ENCODE assay signal across 9 cellular contexts in the genomic region with DNA sequence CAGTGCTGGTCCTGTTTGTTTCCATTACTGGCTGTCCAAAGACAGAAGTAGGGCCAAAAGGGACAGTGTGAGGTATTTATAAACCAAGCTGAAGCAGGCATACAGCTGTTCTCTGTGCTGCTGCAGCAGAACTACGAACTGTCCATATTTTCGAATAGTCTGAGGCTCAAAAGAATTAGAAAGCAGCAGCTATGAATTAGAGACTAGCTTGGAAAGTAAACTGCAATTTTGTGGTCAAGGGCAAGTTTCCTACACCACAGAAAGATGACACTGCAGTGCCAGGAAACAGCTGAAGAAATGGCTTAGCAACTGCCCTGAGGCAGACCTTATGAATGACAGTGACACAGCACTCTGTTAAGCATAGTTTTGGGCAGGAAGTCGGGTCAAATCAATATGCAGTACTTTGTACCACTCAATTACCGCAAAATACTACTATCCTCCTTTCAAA.
A peak's percentile ranks its signal among the peaks of the same experiment; 100 is the strongest.
DNase-seq lines count a peak whose midpoint lies in the region; ATAC-seq and TF ChIP-seq lines count a peak whose summit lies in the region.
"Had no signal": no experiment of that assay in that cellular context is flagged by ENCODE, and none has a peak within 500 bp of the region (broad histone marks: within the 10 kb centered on the region; RNA-seq: fewer than 3 reads in every experiment).

No MANE protein-coding gene starts in this region.

- intact Hi-C loops in PC-3 (cut with micrococcal nuclease) (loop anchor here (1.0 to 2.0 kb wide), 2 partner anchors 64 to 123 kb away; no protein-coding TSS in a partner anchor), body of pancreas (cut with DNase I) (no loop called here), aorta (cut with DNase I) (no loop called here)

- H3K9me3 ChIP-seq in PC-3 (ENCODE audit: low read length) (no peaks in the 10 kb centered on the region), body of pancreas (no peaks in the 10 kb centered on the region), aorta (ENCODE audit: control insufficient read depth, low read length) (no peaks in the 10 kb centered on the region)
- no peaks in the 10 kb centered on the region for H3K9me3 ChIP-seq in effector memory CD4-positive, alpha-beta T cell (ENCODE audit: control insufficient read depth, low read length)

- H3K79me2 ChIP-seq in PC-3 (ENCODE audit: low read length), result peaks cover 31% of the 10 kb centered on the region

- peaks cover 36% of the 10 kb centered on the region for H3K4me1 Mint-ChIP-seq in memory B cell

- peak overlapping the region; percentile 50 for H3K4me3 ChIP-seq in PC-3 (ENCODE audit: low read length)
- no peak overlapping the region for H3K4me3 ChIP-seq in body of pancreas
- no peak overlapping the region for H3K4me3 ChIP-seq in aorta (ENCODE audit: low read length in 2 of 2)
- H3K4me3 ChIP-seq in effector memory CD4-positive, alpha-beta T cell (ENCODE audit: insufficient read depth, low read depth, low read length, poor library complexity, severe bottlenecking), result no peak overlapping the region
- H3K4me3 ChIP-seq: skin epidermis had no signal

- H3K9me2 ChIP-seq in PC-3 (replicated peaks; ENCODE audit: low read length), result no peaks in the 10 kb centered on the region

- peaks cover 27% of the 10 kb centered on the region for H3K36me3 Mint-ChIP-seq in memory B cell

- H3K4me3 Mint-ChIP-seq in memory B cell, result peak overlapping the region; percentile 35

- H3K9me3 Mint-ChIP-seq in memory B cell, result no peaks in the 10 kb centered on the region

- CTCF ChIA-PET in PC-3 (lab: Charles Lee), result interaction anchor here (0.5 to 0.6 kb wide), 2 partner anchors 84 to 399 kb away, joined by 3 read pairs; no protein-coding TSS in a partner anchor

- ATAC-seq in GM19023 (IDR thresholded peaks at IDR 0.05; ENCODE audit: unreplicated experiment) (peak; percentile 99), HG03108 (IDR thresholded peaks at IDR 0.05; ENCODE audit: unreplicated experiment) (peak; percentile 100), PC-3 (peak; percentile 57), body of pancreas (peak; percentile 52), memory B cell (ENCODE audit: low read depth) (peak; percentile 96), aorta (ENCODE audit: low FRiP score) (peak; percentile 76)

- H3K36me3 ChIP-seq in PC-3 (ENCODE audit: low read depth, low read length), result no peaks in the 10 kb centered on the region; the same call in 1 of the 2 replicates
- no peaks in the 10 kb centered on the region for H3K36me3 ChIP-seq in body of pancreas (replicated peaks in 1 of 2; ENCODE audit: insufficient read depth in 1 of 2, low read depth in 2 of 2)
- H3K36me3 ChIP-seq in aorta (ENCODE audit: control insufficient read depth in 1 of 2, insufficient read depth in 2 of 2, low read length in 1 of 2), result no peaks in the 10 kb centered on the region
- no peaks in the 10 kb centered on the region for H3K36me3 ChIP-seq in effector memory CD4-positive, alpha-beta T cell (ENCODE audit: control insufficient read depth, insufficient read depth, low read length)

- no peak for TF ChIP-seq CTCF in PC-3 (conservative IDR thresholded peaks at IDR 0.05; ENCODE audit: low read depth, low read length)
- TF ChIP-seq CTCF in body of pancreas (IDR thresholded peaks at IDR 0.05), result no peak

- no peaks in the 10 kb centered on the region for H3K27me3 ChIP-seq in PC-3 (ENCODE audit: low read length)
- H3K27me3 ChIP-seq in body of pancreas, result no peaks in the 10 kb centered on the region
- H3K27me3 ChIP-seq in aorta (ENCODE audit: control insufficient read depth in 1 of 2, insufficient read depth in 2 of 2, low read length in 1 of 2), result no peaks in the 10 kb centered on the region
- H3K27me3 ChIP-seq in effector memory CD4-positive, alpha-beta T cell (replicated peaks; ENCODE audit: control insufficient read depth, insufficient read depth, low read length, poor library complexity, severe bottlenecking), result no peaks in the 10 kb centered on the region

- H3K27ac Mint-ChIP-seq in memory B cell, result peak overlapping the region; percentile 29

- BruUV-seq in PC-3 (replicated peaks; lab: Mats Ljungman, UMichigan), result no TSS peak

- H3K9ac ChIP-seq in PC-3 (ENCODE audit: low read length), result peak overlapping the region; percentile 93

- POLR2A ChIA-PET in PC-3 (lab: Charles Lee; ENCODE audit: unreplicated experiment), result interaction anchor here (0.6 to 0.7 kb wide), 2 partner anchors 124 to 188 kb away, joined by 3 to 4 read pairs; no protein-coding TSS in a partner anchor

- DNase-seq in Ammon's horn (ENCODE audit: low spot score) (peak; percentile 22), PC-3 (peak; percentile 95), body of pancreas (peak in 1 of 4 donors; percentile 34), memory B cell (ENCODE audit: low spot score in 2 of 2) (no peak), aorta (no peak)
- DNase-seq in effector memory CD4-positive, alpha-beta T cell, result no peak

- no peaks in the 10 kb centered on the region for H4K20me1 ChIP-seq in PC-3 (ENCODE audit: low read length)

- H3K4me1 ChIP-seq in PC-3 (ENCODE audit: insufficient read depth, low read length) (peaks cover 57% of the 10 kb centered on the region), body of pancreas (peaks cover 19% of the 10 kb centered on the region), aorta (ENCODE audit: control insufficient read depth in 1 of 2, insufficient read depth in 2 of 2, low read length in 2 of 2) (peaks cover 4 to 9% of the 10 kb centered on the region in 2 donors)
- peaks cover 15% of the 10 kb centered on the region for H3K4me1 ChIP-seq in effector memory CD4-positive, alpha-beta T cell (ENCODE audit: control insufficient read depth, insufficient read depth, low read length, poor library complexity, severe bottlenecking)

- no peak for TF ChIP-seq POLR2A in body of pancreas (IDR thresholded peaks at IDR 0.05)

- peak overlapping the region; percentile 79 for H3K4me2 ChIP-seq in PC-3 (ENCODE audit: low read length)

- no peak overlapping the region for H2AFZ ChIP-seq in PC-3 (ENCODE audit: low read length)

- WGBS in body of pancreas, 2 donors, result 41% methylated on average over 4 of the region's 4 CpGs
- 5 to 7% methylated on average over 4 of the region's 4 CpGs for WGBS in aorta, 2 donors

- peak overlapping the region; percentile 100 for H3K27ac ChIP-seq in PC-3 (ENCODE audit: low read length)
- no peak overlapping the region for H3K27ac ChIP-seq in body of pancreas
- peak overlapping the region; percentile 63 to 76 for H3K27ac ChIP-seq in aorta (ENCODE audit: low read depth in 1 of 2, low read length in 2 of 2)
- no peak overlapping the region for H3K27ac ChIP-seq in effector memory CD4-positive, alpha-beta T cell (ENCODE audit: insufficient read depth, low read length, poor library complexity, severe bottlenecking)

- no peaks in the 10 kb centered on the region for H3K27me3 Mint-ChIP-seq in memory B cell

- H3F3A ChIP-seq in PC-3 (ENCODE audit: low read length, unreplicated experiment), result peaks cover 34% of the 10 kb centered on the region

Comparison
In these comparisons a context has a peak if more than half of its experiments do, and no peak if none do; other contexts are left out.
1. DNase-seq: peak in Ammon's horn (single experiment) and PC-3 (single experiment); none in memory B cell (0 of 2), aorta (0 of 2) and effector memory CD4-positive, alpha-beta T cell (0 of 3).
2. H3K27ac ChIP-seq: peak in PC-3 (single experiment) and aorta (2 of 2); none in body of pancreas (0 of 4) and effector memory CD4-positive, alpha-beta T cell (single experiment).
3. Peak in every context shown above with its lines, with median percentiles within 50 percentile points of each other: ATAC-seq.